ENCODE assay signal across 20 cellular contexts in genomic region chr13:74202129-74202528, GRCh38.
"Had no signal": no experiment of that assay in that cellular context is flagged by ENCODE, and none has a peak within 500 bp of the region (broad histone marks: within the 10 kb centered on the region; RNA-seq: fewer than 3 reads in every experiment).

No MANE protein-coding gene starts in this region.

- H3K27ac Mint-ChIP-seq: immature natural killer cell; naive thymus-derived CD4-positive, alpha-beta T cell; nephron progenitor cell had no signal

- H3K4me3 Mint-ChIP-seq: immature natural killer cell; naive thymus-derived CD4-positive, alpha-beta T cell; nephron progenitor cell had no signal

- ATAC-seq: gastroesophageal sphincter; naive thymus-derived CD4-positive, alpha-beta T cell had no signal

- H3K27ac ChIP-seq: dorsolateral prefrontal cortex, gastroesophageal sphincter, parathyroid adenoma, psoas muscle, stomach, thoracic aorta, transverse colon had no signal

- H3K27me3 ChIP-seq: gastroesophageal sphincter, stomach, transverse colon had no signal

- H2AFZ ChIP-seq: parathyroid adenoma had no signal

- H3K9ac ChIP-seq: parathyroid adenoma had no signal

- H3K36me3 ChIP-seq: gastroesophageal sphincter, stomach, thoracic aorta, transverse colon had no signal

- FAIRE-seq: keratinocyte, small intestine had no signal

- H3K4me1 Mint-ChIP-seq: immature natural killer cell, nephron progenitor cell had no signal

- H3K79me2 ChIP-seq: parathyroid adenoma had no signal

- H3K9me3 ChIP-seq: gastroesophageal sphincter, psoas muscle, stomach, thoracic aorta, transverse colon had no signal

- H3K4me3 ChIP-seq: dorsolateral prefrontal cortex, gastroesophageal sphincter, psoas muscle, stomach, thoracic aorta, transverse colon had no signal

- DNase-seq: cortex of kidney; dorsolateral prefrontal cortex; effector CD8-positive, alpha-beta T cell; foreskin fibroblast; glutamatergic neuron; immature natural killer cell; naive thymus-derived CD4-positive, alpha-beta T cell; nephron progenitor cell; psoas muscle; retina; small intestine; stimulated activated CD4-positive, alpha-beta T cell treated with anti-CD3 and anti-CD28 coated beads, Interleukin-12 subunit alpha, Interleukin-12 subunit beta, amount 100 ng/mL, for 4 hours; stimulated activated naive CD4-positive, alpha-beta T cell; stomach; substantia nigra; transverse colon had no signal

- H3K4me1 ChIP-seq: parathyroid adenoma, transverse colon had no signal
